ENCODE assay signal across 1 cellular context in genomic region chr7:25854608-25855497, GRCh38.
TF ChIP-seq lines count a peak whose summit lies in the region.

No MANE protein-coding gene starts in this region.

TF ChIP-seq in K562, 482 proteins besides CTCF, POLR2A, EP300 and RAD21 (continued from another document and continues in another):
- peak; percentile 58 for TF ChIP-seq DEAF1 (CRISPR knock-in tag; IDR thresholded peaks at IDR 0.05)
- no peak for TF ChIP-seq NCOR1 (IDR thresholded peaks at IDR 0.05)
- TF ChIP-seq CTCFL (IDR thresholded peaks at IDR 0.05; ENCODE audit: borderline replicate concordance, insufficient read depth, low read depth, low read length, poor library complexity, severe bottlenecking): peak; percentile 30
- TF ChIP-seq USF2 (CRISPR knock-in tag; IDR thresholded peaks at IDR 0.05): peak; percentile 68
- peak; percentile 59; the same call in 1 of the 2 replicates for TF ChIP-seq SP1 (CRISPR knock-in tag; IDR thresholded peaks at IDR 0.05)
- TF ChIP-seq MAFK (IDR thresholded peaks at IDR 0.05; ENCODE audit: low read length): peak; percentile 13; the same call in 1 of the 2 replicates
- TF ChIP-seq EGR1 (conservative IDR thresholded peaks at IDR 0.05): 0 out of 2 replicates have a peak, but pooled peaks have one; percentile 7
- TF ChIP-seq CREB1 (IDR thresholded peaks at IDR 0.05): peak; percentile 74
- TF ChIP-seq CREB1 (CRISPR knock-in tag; IDR thresholded peaks at IDR 0.05): peak; percentile 73
- TF ChIP-seq POLR2B (IDR thresholded peaks at IDR 0.05; ENCODE audit: low read depth, partially characterized antibody): peak; percentile 85
- 0 out of 2 replicates have a peak, but pooled peaks have one; percentile 20 for TF ChIP-seq EP400 (IDR thresholded peaks at IDR 0.05)
- no peak for TF ChIP-seq IRF1 (CRISPR knock-in tag; IDR thresholded peaks at IDR 0.05; ENCODE audit: borderline replicate concordance)
- TF ChIP-seq NFYB (IDR thresholded peaks at IDR 0.05; ENCODE audit: extremely low read depth, insufficient read length): peak; percentile 40
- no peak for TF ChIP-seq SMAD1 (IDR thresholded peaks at IDR 0.05; ENCODE audit: low read depth, low read length, partially characterized antibody)
- peak; percentile 76 for TF ChIP-seq CREM (IDR thresholded peaks at IDR 0.05; ENCODE audit: low read depth)
- TF ChIP-seq ZBED1 (IDR thresholded peaks at IDR 0.05): no peak
- TF ChIP-seq ZNF79 (CRISPR knock-in tag; IDR thresholded peaks at IDR 0.05; ENCODE audit: low read depth): no peak
- TF ChIP-seq MLLT1 (IDR thresholded peaks at IDR 0.05): peak; percentile 65 to 84; a peak in 3 of 4 replicates
- peak in 1 of 2 experiments; percentile 65; a peak in 1 of 4 replicates for TF ChIP-seq UBTF (IDR thresholded peaks at IDR 0.05; ENCODE audit: borderline replicate concordance in 1 of 2, low read depth in 2 of 2, low read length in 2 of 2)
- TF ChIP-seq TFAP4 (CRISPR knock-in tag; IDR thresholded peaks at IDR 0.05; ENCODE audit: borderline replicate concordance): peak; percentile 55; the same call in 1 of the 2 replicates
- TF ChIP-seq NRF1 (conservative IDR thresholded peaks at IDR 0.05 in 1 of 2, IDR thresholded peaks at IDR 0.05 in 1 of 2): peak in 1 of 2 experiments; percentile 37; a peak in 1 of 4 replicates
- TF ChIP-seq DPF2 (IDR thresholded peaks at IDR 0.05): peak; percentile 27; the same call in 1 of the 2 replicates
- TF ChIP-seq PBX2 (CRISPR knock-in tag; IDR thresholded peaks at IDR 0.05; ENCODE audit: low read depth): peak; percentile 93
- peak; percentile 99 for TF ChIP-seq PBX2 (tag; conservative IDR thresholded peaks at IDR 0.05; ENCODE audit: low read depth)
- TF ChIP-seq ZBTB40 (IDR thresholded peaks at IDR 0.05): peak; percentile 25
- no peak for TF ChIP-seq ZBTB40 (CRISPR knock-in tag; IDR thresholded peaks at IDR 0.05)
- 0 out of 4 replicates have a peak, but pooled peaks of 1 of the 2 experiments have one; percentile 22 for TF ChIP-seq ZNF639 (CRISPR knock-in tag; conservative IDR thresholded peaks at IDR 0.05 in 1 of 2, IDR thresholded peaks at IDR 0.05 in 1 of 2)
